Comparison of ENCODE assay signal across 9 cellular contexts in genomic region chr11:6583584-6583983, GRCh38.
"Had no signal": no experiment of that assay in that cellular context is flagged by ENCODE, and none has a peak within 500 bp of the region (broad histone marks: within the 10 kb centered on the region; RNA-seq: fewer than 3 reads in every experiment).

No MANE protein-coding gene starts in this region.

- DNase-seq: H9, HCEC 1CT, HFFc6, KG1 had no signal

- H3K4me2 ChIP-seq: GM23338 had no signal

- FAIRE-seq: H1, H54, HepG2 had no signal

- ATAC-seq: GM23338, HepG2 had no signal

- H2AFZ ChIP-seq: GM23338 had no signal

- H3K27ac ChIP-seq: HL-60 had no signal

- H3K4me3 ChIP-seq: GM23338 had no signal
